Comparison of ENCODE assay signal across 8 cellular contexts in the genomic region with DNA sequence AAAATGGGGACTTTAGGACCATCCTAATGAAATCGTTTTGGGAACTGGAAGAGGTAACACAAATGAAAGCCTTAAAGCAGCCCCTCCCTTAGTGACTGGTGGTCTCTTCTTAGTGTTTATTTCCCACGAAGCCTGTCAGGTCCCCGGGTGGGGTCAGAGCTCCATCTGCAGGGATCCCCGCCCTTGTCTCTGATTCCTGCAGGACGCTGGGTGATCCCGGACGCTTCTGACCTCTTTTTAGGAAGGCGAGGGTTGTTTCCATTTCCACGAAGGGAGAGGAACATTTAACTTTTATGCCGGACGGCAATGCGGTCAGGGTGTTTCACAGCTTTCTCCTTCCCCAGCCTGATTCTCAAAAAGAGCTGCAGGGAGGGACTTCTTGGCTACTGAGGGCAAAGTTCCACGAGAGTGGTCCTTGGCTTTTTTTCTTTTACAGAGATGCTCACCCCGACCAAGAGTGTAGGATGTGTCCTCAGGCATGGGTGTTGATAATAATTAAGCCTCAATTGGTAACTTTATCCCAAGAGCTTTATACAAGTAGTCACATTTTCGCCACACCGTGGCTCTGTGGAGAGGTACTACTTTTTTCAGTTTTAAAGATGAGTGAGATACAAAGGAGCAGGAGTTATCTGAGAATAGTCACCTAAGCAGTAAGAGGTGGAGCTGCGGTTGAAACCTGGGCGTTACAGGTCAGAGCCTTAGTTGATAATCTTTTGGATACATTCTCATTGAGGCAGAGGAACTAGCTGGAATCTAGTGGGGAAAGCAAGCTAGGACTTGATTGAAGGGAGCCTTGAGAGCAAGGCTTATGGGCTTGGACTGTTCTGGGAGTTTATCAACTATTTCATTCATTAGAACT. TPM values are rescaled to one million over a fixed set of nuclear protein-coding genes. Genes with fewer than 3 reads are reported as not detected.
DNase-seq lines count a peak whose midpoint lies in the region; ATAC-seq and TF ChIP-seq lines count a peak whose summit lies in the region.

No MANE protein-coding gene starts in this region.

- H3K9me3 Mint-ChIP-seq in Caco-2 (ENCODE audit: unreplicated experiment) (peaks cover 21% of the 10 kb centered on the region), type B pancreatic cell (peaks cover 22% of the 10 kb centered on the region)

- H3K36me3 Mint-ChIP-seq in Caco-2 (ENCODE audit: insufficient read depth, unreplicated experiment) (peaks cover 19% of the 10 kb centered on the region), type B pancreatic cell (peaks cover 41% of the 10 kb centered on the region)

- intact Hi-C loops in Caco-2 (cut with micrococcal nuclease; ENCODE audit: unreplicated experiment), result loop anchor here (1.0 kb wide), 5 partner anchors 21 to 88 kb away; a partner anchor contains a TSS

- H3K9me3 ChIP-seq in Caco-2, result 0 out of 2 replicates have a peak, but pooled peaks cover 5% of the 10 kb centered on the region

- no peaks in the 10 kb centered on the region for H3K36me3 ChIP-seq in Caco-2 (ENCODE audit: control insufficient read depth, insufficient read depth, low read length)

- CTCF ChIA-PET in Caco-2 (lab: Charles Lee), result no interaction called here

- DNase-seq in Caco-2, result peak in 1 of 2 experiments; percentile 29
- DNase-seq in LHCN-M2 (ENCODE audit: low read depth), result peak; percentile 26
- peak; percentile 17 for DNase-seq in cerebellum (ENCODE audit: low spot score)
- DNase-seq in lung microvascular endothelial cell (ENCODE audit: low read depth in 2 of 2), result peak; percentile 13 to 15
- no peak for DNase-seq in type B pancreatic cell (ENCODE audit: extremely low spot score, unreplicated experiment)
- no peak for DNase-seq in SIG-M5 (lab: John Stamatoyannopoulos, UW)
- DNase-seq in NCI-H2196 treated with DMSO at 0.1 percent for 48 hours (lab: John Stamatoyannopoulos, UW; ENCODE audit: unreplicated experiment), result no peak

- peak overlapping the region; percentile 83 for H3K4me3 Mint-ChIP-seq in Caco-2 (ENCODE audit: unreplicated experiment)
- peak overlapping the region; percentile 97 for H3K4me3 Mint-ChIP-seq in type B pancreatic cell

- BruUV-seq in Caco-2 (replicated peaks; lab: Mats Ljungman, UMichigan), result TSS peak; percentile 60

- TF ChIP-seq CTCF in Caco-2 (IDR thresholded peaks at IDR 0.05; ENCODE audit: insufficient read depth in 1 of 2, low read depth in 1 of 2, low read length in 1 of 2, severe bottlenecking in 1 of 2, unreplicated experiment in 1 of 2), result no peak
- no peak for TF ChIP-seq CTCF in type B pancreatic cell (conservative IDR thresholded peaks at IDR 0.05)

- H3K4me1 ChIP-seq in Caco-2, result peaks cover 3% of the 10 kb centered on the region; the same call in 1 of the 2 replicates

- POLR2A ChIA-PET in Caco-2 (lab: Charles Lee), result no interaction called here

- H3K27me3 Mint-ChIP-seq in Caco-2 (ENCODE audit: insufficient read depth, unreplicated experiment), result no peaks in the 10 kb centered on the region
- H3K27me3 Mint-ChIP-seq in type B pancreatic cell, result no peaks in the 10 kb centered on the region

- no peak for ATAC-seq in HG02973 (IDR thresholded peaks at IDR 0.05; ENCODE audit: unreplicated experiment)

- H3K4me1 Mint-ChIP-seq in Caco-2 (ENCODE audit: low read depth, unreplicated experiment) (peaks cover 14% of the 10 kb centered on the region), type B pancreatic cell (ENCODE audit: unreplicated experiment) (peaks cover 18% of the 10 kb centered on the region)

- peak overlapping the region; percentile 77 for H3K4me3 ChIP-seq in Caco-2 (ENCODE audit: low read depth, low read length)

- H3K27ac Mint-ChIP-seq in Caco-2 (ENCODE audit: unreplicated experiment), result no peak overlapping the region
- peak overlapping the region; percentile 97 for H3K27ac Mint-ChIP-seq in type B pancreatic cell

- no peaks in the 10 kb centered on the region for H3K27me3 ChIP-seq in Caco-2 (replicated peaks; ENCODE audit: control insufficient read depth, insufficient read depth, low read length)

RNA-seq across cellular contexts. Expression of a gene that starts 0.8 kb away (rescaled TPM):
- total RNA-seq in Caco-2 (2022) (2.3 and 3.6 TPM in 2 replicates), LHCN-M2 (2014; rRNA removed) (2.6 and 3.0 TPM in 2 replicates), cerebellum (7.1 TPM), lung microvascular endothelial cell (1.5 and 2.8 TPM in 2 replicates), type B pancreatic cell (ENCODE audit: low replicate concordance) (4.9 and 5.2 TPM in 2 replicates)
- polyA plus RNA-seq in LHCN-M2 (2012), result 0.64 TPM

RNA-seq across cellular contexts. Expression of a gene that starts 20.9 kb away (rescaled TPM):
- total RNA-seq in Caco-2 (2022) (9.9 and 11.3 TPM in 2 replicates), LHCN-M2 (2014; rRNA removed) (4.9 and 8.4 TPM in 2 replicates), cerebellum (10.8 TPM), lung microvascular endothelial cell (2.8 and 5.0 TPM in 2 replicates), type B pancreatic cell (ENCODE audit: low replicate concordance) (8.4 and 10.0 TPM in 2 replicates)
- 1.4 TPM for polyA plus RNA-seq in LHCN-M2 (2012)

RNA-seq across cellular contexts. Expression of a gene that starts 21.4 kb away (rescaled TPM):
- total RNA-seq in Caco-2 (2022) (24.7 and 25.9 TPM in 2 replicates), LHCN-M2 (2014; rRNA removed) (14.9 and 17.5 TPM in 2 replicates), cerebellum (44.5 TPM), lung microvascular endothelial cell (19.0 and 27.8 TPM in 2 replicates), type B pancreatic cell (ENCODE audit: low replicate concordance) (28.9 and 32.8 TPM in 2 replicates)
- 3.9 TPM for polyA plus RNA-seq in LHCN-M2 (2012)

RNA-seq across cellular contexts. Expression of a gene that starts 40.4 kb away (rescaled TPM):
- total RNA-seq in Caco-2 (2022), result 4.3 and 4.8 TPM in 2 replicates
- 3.6 and 3.7 TPM in 2 replicates for total RNA-seq in LHCN-M2 (2014; rRNA removed)
- 1.5 TPM for polyA plus RNA-seq in LHCN-M2 (2012)
- total RNA-seq in cerebellum, result 9.8 TPM
- total RNA-seq in lung microvascular endothelial cell, result 4.4 and 7.3 TPM in 2 replicates
- total RNA-seq in type B pancreatic cell (ENCODE audit: low replicate concordance), result 5.8 and 8.4 TPM in 2 replicates

RNA-seq across cellular contexts. Expression of a gene that starts 47.6 kb away (rescaled TPM):
- total RNA-seq in Caco-2 (2022), result 4.4 and 5.6 TPM in 2 replicates
- total RNA-seq in LHCN-M2 (2014; rRNA removed), result 3.8 and 5.7 TPM in 2 replicates
- polyA plus RNA-seq in LHCN-M2 (2012), result 2.7 TPM
- 8.0 TPM for total RNA-seq in cerebellum
- total RNA-seq in lung microvascular endothelial cell, result 4.4 and 5.4 TPM in 2 replicates
- total RNA-seq in type B pancreatic cell (ENCODE audit: low replicate concordance), result 6.7 and 7.9 TPM in 2 replicates

Comparison
In these comparisons a context has a peak if more than half of its experiments do, and no peak if none do; other contexts are left out.
1. DNase-seq: peak in LHCN-M2 (single experiment), cerebellum (single experiment) and lung microvascular endothelial cell (2 of 2); none in type B pancreatic cell (single experiment), SIG-M5 (single experiment) and NCI-H2196 treated with DMSO at 0.1 percent for 48 hours (single experiment).